ENCODE assay signal across 30 cellular contexts in the genomic region with DNA sequence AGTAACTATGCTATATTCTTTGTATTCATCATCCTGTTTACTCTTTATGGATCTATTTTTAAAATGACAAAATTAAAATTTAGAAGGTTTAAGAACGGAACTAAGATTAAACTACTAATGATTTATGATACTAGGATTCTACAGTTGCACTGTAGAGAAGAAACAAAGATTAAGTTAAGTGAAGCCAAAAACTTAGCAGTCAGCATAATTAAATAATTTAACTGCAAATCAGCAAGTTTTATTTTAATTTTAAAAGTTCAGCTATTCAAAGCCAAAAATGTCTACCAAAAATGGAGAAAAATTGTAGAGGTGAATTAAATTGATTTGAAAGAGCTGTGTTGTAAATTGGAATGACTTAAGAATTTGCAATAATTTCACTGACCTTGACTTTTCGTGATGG. TPM values are rescaled to one million over a fixed set of nuclear protein-coding genes. Genes with fewer than 3 reads are reported as not detected.
"Had no signal": no experiment of that assay in that cellular context is flagged by ENCODE, and none has a peak within 500 bp of the region (broad histone marks: within the 10 kb centered on the region; RNA-seq: fewer than 3 reads in every experiment).

No MANE protein-coding gene starts in this region.

- DNase-seq: natural killer cell; occipital lobe; ovary; posterior cingulate gyrus; psoas muscle; right cardiac atrium; spleen; stimulated activated CD4-positive, alpha-beta T cell treated with anti-CD3 and anti-CD28 coated beads, Interleukin-12 subunit alpha, Interleukin-12 subunit beta, amount 100 ng/mL, for 4 hours; stimulated activated CD4-positive, alpha-beta T cell treated with anti-CD3 and anti-CD28 coated beads, Interleukin-1b, Interleukin-23, amount 100 ng/mL, for 48 hours; stimulated activated CD4-positive, alpha-beta T cell treated with anti-CD3 and anti-CD28 coated beads, Interleukin-4, amount 100 ng/mL, for 1 hour; stimulated activated CD4-positive, alpha-beta T cell treated with anti-CD3 and anti-CD28 coated beads, Interleukin-4, amount 100 ng/mL, for 4 hours; stimulated activated CD8-positive, alpha-beta memory T cell treated with anti-CD3 and anti-CD28 coated beads, Interleukin-4, amount 100 ng/mL, for 48 hours; stimulated activated naive CD4-positive, alpha-beta T cell; stimulated activated naive CD8-positive, alpha-beta T cell treated with anti-CD3 and anti-CD28 coated beads, Interleukin-15, amount 100 ng/mL, for 72 hours; stimulated activated naive CD8-positive, alpha-beta T cell treated with anti-CD3 and anti-CD28 coated beads, Interleukin-15, Interleukin-2, amounts not matched to agents 100 U/mL and 50 U/mL, for 24 hours; substantia nigra; testis; tibial artery; transverse colon; upper lobe of right lung; uterus had no signal

- H3K27me3 ChIP-seq: neural progenitor cell, ovary, spleen, suprapubic skin, testis, tibial artery, transverse colon, upper lobe of right lung, uterus had no signal

- ATAC-seq: natural killer cell; psoas muscle; right cardiac atrium; sciatic nerve; stimulated activated memory B cell treated with anti-CD40 and anti-IgM and Interleukin-4, amounts not matched to agents 10 μg/mL and 1 μg/mL and 100 μg/mL, for 72 hours; stimulated activated naive CD8-positive, alpha-beta T cell treated with anti-CD3 and anti-CD28 coated beads, Interleukin-15, amount 100 ng/mL, for 72 hours; stimulated activated naive CD8-positive, alpha-beta T cell treated with anti-CD3 and anti-CD28 coated beads, Interleukin-15, Interleukin-2, amounts not matched to agents 100 U/mL and 50 U/mL, for 24 hours; upper lobe of right lung had no signal

- H3K27ac ChIP-seq: neural progenitor cell, ovary, parathyroid adenoma, psoas muscle, skin epidermis, spleen, suprapubic skin, testis, tibial artery, transverse colon, upper lobe of right lung, uterus had no signal

- H3K9ac ChIP-seq: neural progenitor cell, parathyroid adenoma had no signal

- H3K79me2 ChIP-seq: parathyroid adenoma had no signal

- H2AFZ ChIP-seq: neural progenitor cell, parathyroid adenoma had no signal

- H3K36me3 ChIP-seq: neural progenitor cell, ovary, spleen, suprapubic skin, tibial artery, transverse colon, upper lobe of right lung, uterus had no signal

- H3K4me2 ChIP-seq: neural progenitor cell, smooth muscle cell had no signal

- H3K9me3 ChIP-seq: ovary, psoas muscle, suprapubic skin, testis, tibial artery, transverse colon, upper lobe of right lung, uterus had no signal

- H3K4me1 ChIP-seq: neural progenitor cell, parathyroid adenoma, psoas muscle, spleen, suprapubic skin, testis, tibial artery, transverse colon, upper lobe of right lung, uterus had no signal

- H3K4me3 ChIP-seq: neural progenitor cell, ovary, psoas muscle, skin epidermis, smooth muscle cell, spleen, suprapubic skin, testis, tibial artery, transverse colon, upper lobe of right lung, uterus had no signal

RNA-seq across cellular contexts. Expression of a gene that starts 30.8 kb away (rescaled TPM):
- total RNA-seq: natural killer cell, osteoblast, psoas muscle, renal cortical epithelial cell, right cardiac atrium, smooth muscle cell, suprapubic skin, upper lobe of right lung had no signal
- polyA plus RNA-seq: psoas muscle, right cardiac atrium, smooth muscle cell had no signal
